9 cellular contexts compared by ENCODE assay signal in the genomic region with DNA sequence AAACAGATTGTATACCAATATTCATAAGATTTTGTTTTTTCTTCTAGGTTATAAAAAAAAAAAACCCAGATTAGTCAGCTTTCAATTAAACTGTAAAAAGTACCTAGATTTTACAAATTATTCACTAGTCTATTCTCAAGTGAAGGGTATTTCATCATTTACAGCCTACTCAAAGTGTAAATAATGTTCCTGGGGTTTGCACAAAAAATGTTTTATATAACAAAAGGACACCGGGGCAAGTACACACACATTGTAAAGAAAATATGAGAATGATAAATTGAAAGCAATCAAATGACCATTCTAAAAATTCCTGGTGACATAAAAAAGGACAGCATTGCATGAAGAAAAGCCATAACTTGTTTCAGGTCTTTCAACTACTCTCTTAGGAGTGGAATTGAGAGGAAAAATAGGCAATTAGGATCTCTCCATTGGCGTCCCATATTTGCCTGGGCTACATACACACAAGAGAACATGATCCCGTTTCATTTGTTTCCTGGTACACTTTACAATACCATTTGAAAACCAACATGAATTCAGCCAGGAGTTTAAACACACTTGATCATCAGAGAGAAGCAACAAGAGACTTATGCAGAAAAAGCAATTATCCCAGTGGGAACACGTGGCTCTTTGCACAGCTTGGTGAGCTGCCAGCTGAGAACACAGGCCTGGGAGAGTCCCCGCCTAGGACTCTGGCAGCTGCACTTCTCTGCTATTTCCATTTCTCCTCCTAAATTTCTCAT.
DNase-seq lines count a peak whose midpoint lies in the region; ATAC-seq and TF ChIP-seq lines count a peak whose summit lies in the region.
"Had no signal": no experiment of that assay in that cellular context is flagged by ENCODE, and none has a peak within 500 bp of the region (broad histone marks: within the 10 kb centered on the region; RNA-seq: fewer than 3 reads in every experiment).

No MANE protein-coding gene starts in this region.

- no peak overlapping the region for H3K27ac Mint-ChIP-seq in activated CD8-positive, alpha-beta T cell treated with anti-CD3 and anti-CD28 coated beads, Interleukin-2, amount 10 ng/mL, durations not matched to agents 7 days and 5 days

- WGBS in IMR-90 (ENCODE audit: extremely low coverage in 2 of 2, insufficient read length in 1 of 2), 2 experiments: no CpG with 5 or more reads among the region's 5 CpGs
- 44 to 61% methylated on average over 5 of the region's 5 CpGs for WGBS in heart right ventricle, 2 donors

- no peak overlapping the region for H2BK120ac ChIP-seq in IMR-90 (ENCODE audit: low read depth, low read length)

- peak; percentile 56 for DNase-seq in IMR-90
- peak; percentile 93 for DNase-seq in SHP77 (lab: John Stamatoyannopoulos, UW)
- peak; percentile 52 to 61 for DNase-seq in heart right ventricle
- peak; percentile 62 for DNase-seq in smooth muscle cell of the brain vasculature (ENCODE audit: low read depth, low spot score)
- no peak for DNase-seq in activated CD8-positive, alpha-beta T cell treated with anti-CD3 and anti-CD28 coated beads, Interleukin-2, amount 10 ng/mL, durations not matched to agents 7 days and 5 days
- no peak for DNase-seq in SKM-1 treated with dmso at 0.1 percent for 144 hours (lab: John Stamatoyannopoulos, UW; ENCODE audit: unreplicated experiment)

- H3K4me1 Mint-ChIP-seq in activated CD8-positive, alpha-beta T cell treated with anti-CD3 and anti-CD28 coated beads, Interleukin-2, amount 10 ng/mL, durations not matched to agents 7 days and 5 days (ENCODE audit: low read depth): peaks cover 8% of the 10 kb centered on the region

- H3K4me3 ChIP-seq in IMR-90 (ENCODE audit: insufficient read depth, low read depth, low read length): no peak overlapping the region
- no peak overlapping the region for H3K4me3 ChIP-seq in heart right ventricle

- BruUV-seq in IMR-90 (replicated peaks; lab: Mats Ljungman, UMichigan): no TSS peak

- no peak overlapping the region for H3K56ac ChIP-seq in IMR-90 (ENCODE audit: extremely low read depth, insufficient read depth, low read length)

- H2AFZ ChIP-seq in IMR-90 (replicated peaks; ENCODE audit: low read length, poor library complexity): no peak overlapping the region

- no peaks in the 10 kb centered on the region for H4K20me1 ChIP-seq in IMR-90 (ENCODE audit: insufficient read depth, low read length)

- no peak overlapping the region for H4K5ac ChIP-seq in IMR-90 (ENCODE audit: low read depth, low read length)

- H3K9me1 ChIP-seq in IMR-90 (ENCODE audit: insufficient read depth, low read length): no peaks in the 10 kb centered on the region

- intact Hi-C loops in IMR-90 (cut with micrococcal nuclease): no loop called here
- intact Hi-C loops in heart right ventricle (cut with DNase I): loop anchor here in 1 of 10 donors (10.0 kb wide), 1 partner anchor 64 kb away; no protein-coding TSS in a partner anchor

- no peak overlapping the region for H3K4me3 Mint-ChIP-seq in activated CD8-positive, alpha-beta T cell treated with anti-CD3 and anti-CD28 coated beads, Interleukin-2, amount 10 ng/mL, durations not matched to agents 7 days and 5 days

- no peak overlapping the region for H2BK20ac ChIP-seq in IMR-90 (ENCODE audit: low read depth, low read length)

- H3K4me1 ChIP-seq in IMR-90 (ENCODE audit: control insufficient read depth, insufficient read depth, low read length) (peaks cover 2% of the 10 kb centered on the region), heart right ventricle (peaks cover 0 to 17% (median 0%) of the 10 kb centered on the region in 9 donors)

- no peak overlapping the region for H2AK5ac ChIP-seq in IMR-90 (ENCODE audit: low read depth, low read length)

- H3K27ac ChIP-seq in IMR-90 (ENCODE audit: insufficient read depth, low read length) (no peak overlapping the region), heart right ventricle (no peak overlapping the region)
- H3K27ac ChIP-seq: VCaP had no signal

- no peaks in the 10 kb centered on the region for H3K27me3 Mint-ChIP-seq in activated CD8-positive, alpha-beta T cell treated with anti-CD3 and anti-CD28 coated beads, Interleukin-2, amount 10 ng/mL, durations not matched to agents 7 days and 5 days (ENCODE audit: low read depth)

- no peaks in the 10 kb centered on the region for H3K79me1 ChIP-seq in IMR-90 (ENCODE audit: low read depth in 1 of 2, low read length in 2 of 2)

- no peak for TF ChIP-seq POLR2A in IMR-90 (IDR thresholded peaks at IDR 0.05; ENCODE audit: low read depth, low read length)

- H3K4me2 ChIP-seq in IMR-90 (ENCODE audit: low read depth, low read length): no peak overlapping the region

- no peaks in the 10 kb centered on the region for H3K27me3 ChIP-seq in IMR-90 (ENCODE audit: control insufficient read depth, insufficient read depth, low read length)
- no peaks in the 10 kb centered on the region for H3K27me3 ChIP-seq in heart right ventricle

- TF ChIP-seq CTCF in IMR-90 (conservative IDR thresholded peaks at IDR 0.05; ENCODE audit: low read depth, low read length) (no peak), heart right ventricle (IDR thresholded peaks at IDR 0.05) (no peak)

- no peak overlapping the region for H3K23ac ChIP-seq in IMR-90 (ENCODE audit: low read depth, low read length)

- no peak overlapping the region for H3K18ac ChIP-seq in IMR-90 (ENCODE audit: low read depth, low read length)

- H4K91ac ChIP-seq in IMR-90 (ENCODE audit: insufficient read depth, low read depth, low read length): no peak overlapping the region

- in situ Hi-C loops in IMR-90 (cut with MboI; ENCODE audit: low sequenced_read_pairs): no loop called here

- no peak overlapping the region for H2BK5ac ChIP-seq in IMR-90 (ENCODE audit: low read depth, low read length, poor library complexity, severe bottlenecking)

- POLR2A ChIA-PET in IMR-90 (lab: Charles Lee; ENCODE audit: unreplicated experiment): no interaction called here
- POLR2A ChIA-PET in activated CD8-positive, alpha-beta T cell treated with anti-CD3 and anti-CD28 coated beads, Interleukin-2, amount 10 ng/mL, durations not matched to agents 7 days and 5 days (lab: Charles Lee): no interaction called here

- CTCF ChIA-PET in IMR-90 (lab: Yijun Ruan, JAX): no interaction called here
- CTCF ChIA-PET in activated CD8-positive, alpha-beta T cell treated with anti-CD3 and anti-CD28 coated beads, Interleukin-2, amount 10 ng/mL, durations not matched to agents 7 days and 5 days (lab: Charles Lee): no interaction called here

- H2AK9ac ChIP-seq in IMR-90 (replicated peaks; ENCODE audit: low read depth, low read length, poor library complexity): no peak overlapping the region

- ATAC-seq in IMR-90 (ENCODE audit: low read depth) (no peak), heart right ventricle (peak in 7 of 8 donors; percentile 69 to 91 (median 78)), HG02970 (IDR thresholded peaks at IDR 0.05; ENCODE audit: low FRiP score, unreplicated experiment) (no peak), HG02610 (IDR thresholded peaks at IDR 0.05; ENCODE audit: unreplicated experiment) (no peak)
- ATAC-seq in activated CD8-positive, alpha-beta T cell treated with anti-CD3 and anti-CD28 coated beads, Interleukin-2, amount 10 ng/mL, durations not matched to agents 7 days and 5 days: no peak

- no peak overlapping the region for H3K4ac ChIP-seq in IMR-90 (ENCODE audit: low read depth, low read length)

- no peaks in the 10 kb centered on the region for H3K9me3 Mint-ChIP-seq in activated CD8-positive, alpha-beta T cell treated with anti-CD3 and anti-CD28 coated beads, Interleukin-2, amount 10 ng/mL, durations not matched to agents 7 days and 5 days (ENCODE audit: insufficient read depth)

- no peak overlapping the region for H2BK15ac ChIP-seq in IMR-90 (ENCODE audit: low read depth, low read length)

- H4K8ac ChIP-seq in IMR-90 (ENCODE audit: low read depth in 2 of 2, low read length in 2 of 2): no peak overlapping the region

- dilution Hi-C loops in IMR-90 (cut with HindIII; ENCODE audit: low sequenced_read_pairs, unreplicated experiment): no loop called here

- H3K9ac ChIP-seq in IMR-90 (ENCODE audit: low read depth, low read length): no peak overlapping the region

- H3K14ac ChIP-seq in IMR-90 (replicated peaks; ENCODE audit: low read depth, low read length): no peak overlapping the region

- H3K36me3 Mint-ChIP-seq in activated CD8-positive, alpha-beta T cell treated with anti-CD3 and anti-CD28 coated beads, Interleukin-2, amount 10 ng/mL, durations not matched to agents 7 days and 5 days (ENCODE audit: low read depth): no peaks in the 10 kb centered on the region

- H3K36me3 ChIP-seq in IMR-90 (ENCODE audit: control insufficient read depth, insufficient read depth, low read length) (no peaks in the 10 kb centered on the region), heart right ventricle (no peaks in the 10 kb centered on the region)

- TF ChIP-seq RAD21 in IMR-90 (IDR thresholded peaks at IDR 0.05; ENCODE audit: low read length): no peak

- no peaks in the 10 kb centered on the region for H3K9me3 ChIP-seq in IMR-90 (ENCODE audit: control insufficient read depth, insufficient read depth, low read length)
- H3K9me3 ChIP-seq in heart right ventricle: no peaks in the 10 kb centered on the region

TF ChIP-seq in IMR-90, 13 proteins besides CTCF, POLR2A, EP300 and RAD21:
- TF ChIP-seq FOS (IDR thresholded peaks at IDR 0.05; ENCODE audit: low read depth, low read length) (no peak), BHLHE40 (IDR thresholded peaks at IDR 0.05; ENCODE audit: low read depth, low read length) (no peak), MAZ (IDR thresholded peaks at IDR 0.05; ENCODE audit: borderline replicate concordance, low read depth, low read length) (no peak)
- TF ChIP-seq, protein P1, sequence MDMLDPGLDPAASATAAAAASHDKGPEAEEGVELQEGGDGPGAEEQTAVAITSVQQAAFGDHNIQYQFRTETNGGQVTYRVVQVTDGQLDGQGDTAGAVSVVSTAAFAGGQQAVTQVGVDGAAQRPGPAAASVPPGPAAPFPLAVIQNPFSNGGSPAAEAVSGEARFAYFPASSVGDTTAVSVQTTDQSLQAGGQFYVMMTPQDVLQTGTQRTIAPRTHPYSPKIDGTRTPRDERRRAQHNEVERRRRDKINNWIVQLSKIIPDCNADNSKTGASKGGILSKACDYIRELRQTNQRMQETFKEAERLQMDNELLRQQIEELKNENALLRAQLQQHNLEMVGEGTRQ (IDR thresholded peaks at IDR 0.05; ENCODE audit: low read depth, low read length): peak; percentile 17; the same call in 1 of the 2 replicates

Comparison
In these comparisons a context has a peak if more than half of its experiments do, and no peak if none do; other contexts are left out.
1. ATAC-seq: peak in heart right ventricle (7 of 8); none in IMR-90 (single experiment), HG02970 (single experiment), activated CD8-positive, alpha-beta T cell treated with anti-CD3 and anti-CD28 coated beads, Interleukin-2, amount 10 ng/mL, durations not matched to agents 7 days and 5 days (single experiment) and HG02610 (single experiment).
2. DNase-seq: peak in IMR-90 (single experiment), SHP77 (2 of 2), heart right ventricle (2 of 2) and smooth muscle cell of the brain vasculature (single experiment); none in activated CD8-positive, alpha-beta T cell treated with anti-CD3 and anti-CD28 coated beads, Interleukin-2, amount 10 ng/mL, durations not matched to agents 7 days and 5 days (single experiment) and SKM-1 treated with dmso at 0.1 percent for 144 hours (single experiment).